12 cellular contexts compared by ENCODE assay signal in genomic region chr21:32524010-32524719, GRCh38.
DNase-seq lines count a peak whose midpoint lies in the region; ATAC-seq and TF ChIP-seq lines count a peak whose summit lies in the region.
"Had no signal": no experiment of that assay in that cellular context is flagged by ENCODE, and none has a peak within 500 bp of the region (broad histone marks: within the 10 kb centered on the region; RNA-seq: fewer than 3 reads in every experiment).

No MANE protein-coding gene starts in this region.

- intact Hi-C loops in activated T-helper 1 cell treated with anti-CD3 and anti-CD28 coated beads, Interleukin-12 subunit alpha, Interleukin-12 subunit beta, Interleukin-2, Interleukin-4 antibody, amounts not matched to agents 30 ng/mL and 10 ng/mL and 1 ng/mL, durations not matched to agents 14 hours and 24 hours and 36 hours (cut with micrococcal nuclease): no loop called here

- DNase-seq in AG04450 (ENCODE audit: low read depth, low spot score) (no peak), NT2/D1 (ENCODE audit: low read depth, low spot score) (peak; percentile 60), epithelial cell of proximal tubule (ENCODE audit: low read depth) (peak; percentile 81), myocyte (ENCODE audit: low read depth) (peak; percentile 13), NCI-H187 treated with DMSO at 0.1 percent for 48 hours (lab: John Stamatoyannopoulos, UW) (no peak)
- no peak for DNase-seq in stimulated activated CD4-positive, alpha-beta T cell treated with anti-CD3 and anti-CD28 coated beads, Interleukin-1b, Interleukin-23, amount 100 ng/mL, for 48 hours
- DNase-seq in activated T-helper 1 cell treated with anti-CD3 and anti-CD28 coated beads, Interleukin-12 subunit alpha, Interleukin-12 subunit beta, Interleukin-2, Interleukin-4 antibody, amounts not matched to agents 30 ng/mL and 10 ng/mL and 1 ng/mL, durations not matched to agents 14 hours and 24 hours and 36 hours (ENCODE audit: low spot score): no peak
- DNase-seq: glutamatergic neuron, NCI-H2029, T-helper 1 cell had no signal

- H3K9me3 ChIP-seq in AG04450 (ENCODE audit: control insufficient read depth, insufficient read depth, low read length) (peaks cover 6% of the 10 kb centered on the region; the same call in 1 of the 2 replicates), NT2/D1 (ENCODE audit: insufficient read depth, low read length) (no peaks in the 10 kb centered on the region)

- H3K9ac ChIP-seq in NT2/D1 (ENCODE audit: insufficient read length, low read depth): no peak overlapping the region
- H3K9ac ChIP-seq: BLaER1 had no signal

- no peaks in the 10 kb centered on the region for H3K9me3 Mint-ChIP-seq in activated T-helper 1 cell treated with anti-CD3 and anti-CD28 coated beads, Interleukin-12 subunit alpha, Interleukin-12 subunit beta, Interleukin-2, Interleukin-4 antibody, amounts not matched to agents 30 ng/mL and 10 ng/mL and 1 ng/mL, durations not matched to agents 14 hours and 24 hours and 36 hours

- H3K27me3 ChIP-seq in AG04450 (ENCODE audit: control insufficient read depth, insufficient read depth, low read length) (no peaks in the 10 kb centered on the region), NT2/D1 (ENCODE audit: insufficient read depth, insufficient read length) (no peaks in the 10 kb centered on the region)
- H3K27me3 ChIP-seq: BLaER1 had no signal

- no peak overlapping the region for H3K4me3 Mint-ChIP-seq in activated T-helper 1 cell treated with anti-CD3 and anti-CD28 coated beads, Interleukin-12 subunit alpha, Interleukin-12 subunit beta, Interleukin-2, Interleukin-4 antibody, amounts not matched to agents 30 ng/mL and 10 ng/mL and 1 ng/mL, durations not matched to agents 14 hours and 24 hours and 36 hours

- peak overlapping the region; percentile 65 for H3K27ac ChIP-seq in AG04450 (ENCODE audit: low read depth, low read length)
- H3K27ac ChIP-seq: BLaER1 had no signal

- peaks cover 16% of the 10 kb centered on the region for H3K4me1 ChIP-seq in NT2/D1 (ENCODE audit: insufficient read depth, insufficient read length)
- H3K4me1 ChIP-seq: BLaER1 had no signal

- no peaks in the 10 kb centered on the region for H3K36me3 Mint-ChIP-seq in activated T-helper 1 cell treated with anti-CD3 and anti-CD28 coated beads, Interleukin-12 subunit alpha, Interleukin-12 subunit beta, Interleukin-2, Interleukin-4 antibody, amounts not matched to agents 30 ng/mL and 10 ng/mL and 1 ng/mL, durations not matched to agents 14 hours and 24 hours and 36 hours (ENCODE audit: low read depth)

- peaks cover 3% of the 10 kb centered on the region for H3K27me3 Mint-ChIP-seq in activated T-helper 1 cell treated with anti-CD3 and anti-CD28 coated beads, Interleukin-12 subunit alpha, Interleukin-12 subunit beta, Interleukin-2, Interleukin-4 antibody, amounts not matched to agents 30 ng/mL and 10 ng/mL and 1 ng/mL, durations not matched to agents 14 hours and 24 hours and 36 hours (ENCODE audit: insufficient read depth)

- no peak for TF ChIP-seq CTCF in AG04450 (IDR thresholded peaks at IDR 0.05; ENCODE audit: low read depth, low read length)
- no peak for TF ChIP-seq CTCF in epithelial cell of proximal tubule (conservative IDR thresholded peaks at IDR 0.05; ENCODE audit: low read depth, low read length)

- POLR2A ChIA-PET in AG04450 (lab: Yijun Ruan, JAX): interaction anchor here (0.7 kb wide), 1 partner anchor 56 kb away, joined by 3 read pairs; no protein-coding TSS in a partner anchor

- no peak overlapping the region for H3K27ac Mint-ChIP-seq in activated T-helper 1 cell treated with anti-CD3 and anti-CD28 coated beads, Interleukin-12 subunit alpha, Interleukin-12 subunit beta, Interleukin-2, Interleukin-4 antibody, amounts not matched to agents 30 ng/mL and 10 ng/mL and 1 ng/mL, durations not matched to agents 14 hours and 24 hours and 36 hours

- no peaks in the 10 kb centered on the region for H3K36me3 ChIP-seq in NT2/D1 (ENCODE audit: insufficient read depth, insufficient read length, low read length)
- H3K36me3 ChIP-seq: BLaER1 had no signal

- H3K4me3 ChIP-seq in AG04450 (ENCODE audit: low read depth, low read length): no peak overlapping the region
- H3K4me3 ChIP-seq in NT2/D1 (ENCODE audit: insufficient read length, low read depth): no peak overlapping the region
- no peak overlapping the region for H3K4me3 ChIP-seq in epithelial cell of proximal tubule (ENCODE audit: low read depth, low read length)
- H3K4me3 ChIP-seq: BLaER1 had no signal

- no peak for ATAC-seq in GM21786 (IDR thresholded peaks at IDR 0.05; ENCODE audit: unreplicated experiment)

- no peaks in the 10 kb centered on the region for H3K4me1 Mint-ChIP-seq in activated T-helper 1 cell treated with anti-CD3 and anti-CD28 coated beads, Interleukin-12 subunit alpha, Interleukin-12 subunit beta, Interleukin-2, Interleukin-4 antibody, amounts not matched to agents 30 ng/mL and 10 ng/mL and 1 ng/mL, durations not matched to agents 14 hours and 24 hours and 36 hours (ENCODE audit: low read depth)

- CTCF ChIA-PET in AG04450 (lab: Charles Lee): interaction anchor here (0.9 to 2.1 kb wide), 3 partner anchors 45 to 121 kb away, joined by 3 to 7 read pairs (median 6); no protein-coding TSS in a partner anchor

Comparison
In these comparisons a context has a peak if more than half of its experiments do, and no peak if none do; other contexts are left out.
1. DNase-seq: peak in NT2/D1 (single experiment), epithelial cell of proximal tubule (single experiment) and myocyte (single experiment); none in AG04450 (single experiment), stimulated activated CD4-positive, alpha-beta T cell treated with anti-CD3 and anti-CD28 coated beads, Interleukin-1b, Interleukin-23, amount 100 ng/mL, for 48 hours (single experiment), NCI-H187 treated with DMSO at 0.1 percent for 48 hours (single experiment) and activated T-helper 1 cell treated with anti-CD3 and anti-CD28 coated beads, Interleukin-12 subunit alpha, Interleukin-12 subunit beta, Interleukin-2, Interleukin-4 antibody, amounts not matched to agents 30 ng/mL and 10 ng/mL and 1 ng/mL, durations not matched to agents 14 hours and 24 hours and 36 hours (single experiment).